ENCODE assay signal across 1 cellular context in the genomic region with DNA sequence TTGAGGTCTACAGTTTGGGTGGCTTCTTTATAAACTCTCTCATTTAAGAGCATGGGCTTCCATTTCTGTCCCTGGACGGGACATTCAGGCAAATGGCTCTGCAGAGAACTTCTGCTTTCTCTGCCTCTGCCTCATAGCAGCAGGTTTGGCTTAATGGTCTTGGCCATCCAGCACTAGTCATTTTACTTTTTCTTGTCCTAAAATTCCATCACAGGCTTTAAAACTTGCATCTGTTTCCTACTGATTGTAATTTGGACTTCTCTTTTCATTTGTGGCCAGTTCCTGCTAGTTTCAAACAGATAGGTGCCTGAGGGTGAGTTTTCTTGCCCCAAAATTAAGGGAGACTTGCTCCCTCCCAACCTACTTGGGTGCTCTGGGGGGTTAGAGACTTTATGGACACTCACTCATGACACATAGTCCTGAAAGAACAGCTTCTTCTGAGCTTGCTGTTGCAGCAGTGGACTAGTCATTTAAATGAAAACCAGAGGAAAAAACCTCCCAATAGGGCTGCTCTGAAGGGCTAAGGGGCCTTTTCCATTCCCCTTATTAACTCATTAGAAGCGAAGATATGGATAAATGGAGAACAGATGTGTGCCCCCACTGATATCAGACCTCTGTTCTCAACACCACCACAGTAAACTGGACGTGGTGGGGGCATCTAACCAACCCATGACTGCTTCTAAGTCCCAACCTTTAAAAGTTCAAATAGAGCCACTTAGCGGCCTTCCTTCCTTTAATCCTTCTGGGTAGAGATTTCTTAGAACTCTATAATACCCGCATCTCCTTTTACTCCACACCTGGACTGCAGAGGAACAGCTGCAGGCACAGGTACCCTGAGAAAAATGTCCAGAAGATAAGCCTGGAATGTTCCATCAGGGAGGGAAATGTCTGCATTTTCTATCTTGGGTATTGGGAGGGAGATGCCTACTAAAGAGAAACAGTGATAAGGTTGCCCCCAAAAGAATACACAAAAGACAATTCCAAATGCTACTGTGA.
TF ChIP-seq lines count a peak whose summit lies in the region.

No MANE protein-coding gene starts in this region.

TF ChIP-seq in GM23338, 12 proteins besides CTCF, POLR2A, EP300 and RAD21 (continued from another document):
- TF ChIP-seq, protein P1, sequence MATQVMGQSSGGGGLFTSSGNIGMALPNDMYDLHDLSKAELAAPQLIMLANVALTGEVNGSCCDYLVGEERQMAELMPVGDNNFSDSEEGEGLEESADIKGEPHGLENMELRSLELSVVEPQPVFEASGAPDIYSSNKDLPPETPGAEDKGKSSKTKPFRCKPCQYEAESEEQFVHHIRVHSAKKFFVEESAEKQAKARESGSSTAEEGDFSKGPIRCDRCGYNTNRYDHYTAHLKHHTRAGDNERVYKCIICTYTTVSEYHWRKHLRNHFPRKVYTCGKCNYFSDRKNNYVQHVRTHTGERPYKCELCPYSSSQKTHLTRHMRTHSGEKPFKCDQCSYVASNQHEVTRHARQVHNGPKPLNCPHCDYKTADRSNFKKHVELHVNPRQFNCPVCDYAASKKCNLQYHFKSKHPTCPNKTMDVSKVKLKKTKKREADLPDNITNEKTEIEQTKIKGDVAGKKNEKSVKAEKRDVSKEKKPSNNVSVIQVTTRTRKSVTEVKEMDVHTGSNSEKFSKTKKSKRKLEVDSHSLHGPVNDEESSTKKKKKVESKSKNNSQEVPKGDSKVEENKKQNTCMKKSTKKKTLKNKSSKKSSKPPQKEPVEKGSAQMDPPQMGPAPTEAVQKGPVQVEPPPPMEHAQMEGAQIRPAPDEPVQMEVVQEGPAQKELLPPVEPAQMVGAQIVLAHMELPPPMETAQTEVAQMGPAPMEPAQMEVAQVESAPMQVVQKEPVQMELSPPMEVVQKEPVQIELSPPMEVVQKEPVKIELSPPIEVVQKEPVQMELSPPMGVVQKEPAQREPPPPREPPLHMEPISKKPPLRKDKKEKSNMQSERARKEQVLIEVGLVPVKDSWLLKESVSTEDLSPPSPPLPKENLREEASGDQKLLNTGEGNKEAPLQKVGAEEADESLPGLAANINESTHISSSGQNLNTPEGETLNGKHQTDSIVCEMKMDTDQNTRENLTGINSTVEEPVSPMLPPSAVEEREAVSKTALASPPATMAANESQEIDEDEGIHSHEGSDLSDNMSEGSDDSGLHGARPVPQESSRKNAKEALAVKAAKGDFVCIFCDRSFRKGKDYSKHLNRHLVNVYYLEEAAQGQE (IDR thresholded peaks at IDR 0.05; ENCODE audit: unreplicated experiment): no peak
- no peak for TF ChIP-seq JUNB (IDR thresholded peaks at IDR 0.05; ENCODE audit: unreplicated experiment)
- no peak for TF ChIP-seq ZNF462 (CRISPR knock-in tag; IDR thresholded peaks at IDR 0.05)
- no peak for TF ChIP-seq EZH2phosphoT487 (IDR thresholded peaks at IDR 0.05; ENCODE audit: unreplicated experiment)
- no peak for TF ChIP-seq EZH2 (IDR thresholded peaks at IDR 0.05; ENCODE audit: low read depth, unreplicated experiment)
- no peak for TF ChIP-seq ZNF114 (CRISPR knock-in tag; IDR thresholded peaks at IDR 0.05)
- no peak for TF ChIP-seq NANOG (IDR thresholded peaks at IDR 0.05; ENCODE audit: borderline replicate concordance)
- TF ChIP-seq POLR2AphosphoS5 (IDR thresholded peaks at IDR 0.05; ENCODE audit: low read depth): no peak
